Comparison of ENCODE assay signal across 8 cellular contexts in genomic region chr12:67833602-67834001, GRCh38.
"Had no signal": no experiment of that assay in that cellular context is flagged by ENCODE, and none has a peak within 500 bp of the region (broad histone marks: within the 10 kb centered on the region; RNA-seq: fewer than 3 reads in every experiment).

No MANE protein-coding gene starts in this region.

- H3K4me3 ChIP-seq: GM23338, K562 had no signal

- DNase-seq: H9, HCEC 1CT, IMR-90 had no signal

- ATAC-seq: GM23338, K562 had no signal

- FAIRE-seq: H1, H54, HTR-8/SVneo, K562 had no signal
